ENCODE assay signal across 32 cellular contexts in genomic region chr1:60458111-60458510, GRCh38.
"Had no signal": no experiment of that assay in that cellular context is flagged by ENCODE, and none has a peak within 500 bp of the region (broad histone marks: within the 10 kb centered on the region; RNA-seq: fewer than 3 reads in every experiment).

No MANE protein-coding gene starts in this region.

- H3K27me3 ChIP-seq: adrenal gland, body of pancreas, colonic mucosa, dorsolateral prefrontal cortex had no signal

- H3K4me1 Mint-ChIP-seq: activated B cell treated with CpG ODN at 0.5 μM for 24 hours, endodermal cell, T-cell had no signal

- H3K4me1 ChIP-seq: adrenal gland, body of pancreas, colonic mucosa had no signal

- H3K4me3 ChIP-seq: adrenal gland, body of pancreas, colonic mucosa, dorsolateral prefrontal cortex had no signal

- H3K4me3 Mint-ChIP-seq: activated B cell treated with CpG ODN at 0.5 μM for 24 hours; activated CD8-positive, alpha-beta T cell treated with anti-CD3 and anti-CD28 coated beads for 36 hours; activated naive CD8-positive, alpha-beta T cell; activated T-cell treated with anti-CD3 and anti-CD28 coated beads, Interleukin-2, amount 50 U/mL, for 72 hours; dendritic cell treated with granulocyte-macrophage colony-stimulating factor and Interleukin-4, amounts not matched to agents 40 ng/mL and 50 ng/mL, for 4 days; endodermal cell; T-cell; T-helper 1 cell treated with Interleukin-12 subunit alpha and Interleukin-12 subunit beta and Interleukin-4 antibody, amounts not matched to agents 30 μg/mL and 1 μg/mL, for 36 hours had no signal

- ATAC-seq: activated CD4-positive, CD25-positive, alpha-beta regulatory T cell treated with anti-CD3 and anti-CD28 coated beads, Interleukin-2, amount 50 U/mL, for 24 hours; activated CD8-positive, alpha-beta T cell treated with anti-CD3 and anti-CD28 coated beads for 36 hours; activated T-cell treated with anti-CD3 and anti-CD28 coated beads, Interleukin-2, amount 50 U/mL, for 72 hours; body of pancreas; esophagus mucosa; T-cell had no signal

- DNase-seq: activated B cell treated with CpG ODN at 0.5 μM for 24 hours; activated CD4-positive, alpha-beta T cell treated with anti-CD3 and anti-CD28 coated beads for 48 hours; activated CD4-positive, alpha-beta T cell treated with anti-CD3 and anti-CD28 coated beads, Interleukin-2, amount 50 U/mL, for 1 hour; activated CD4-positive, alpha-beta T cell treated with anti-CD3 and anti-CD28 coated beads, Interleukin-2, amount 50 U/mL, for 48 hours; activated CD8-positive, alpha-beta memory T cell treated with anti-CD3 and anti-CD28 coated beads for 24 hours; activated CD8-positive, alpha-beta memory T cell treated with anti-CD3 and anti-CD28 coated beads, Interleukin-2, amount 50 U/mL, for 4 hours; activated CD8-positive, alpha-beta T cell treated with anti-CD3 and anti-CD28 coated beads for 36 hours; activated gamma-delta T cell treated with Interleukin-2 at 50 U/mL for 16 hours; activated naive CD4-positive, alpha-beta T cell treated with anti-CD3 and anti-CD28 coated beads, Interleukin-2, amount 50 U/mL, for 16 hours; activated naive CD4-positive, alpha-beta T cell treated with Interleukin-2 at 50 U/mL for 16 hours; activated T-cell treated with anti-CD3 and anti-CD28 coated beads, Interleukin-2, amount 50 U/mL, for 1 hour; activated T-cell treated with anti-CD3 and anti-CD28 coated beads, Interleukin-2, amount 50 U/mL, for 72 hours; adrenal gland; amygdala; aorta; body of pancreas; caudate nucleus; cerebellar nuclear complex; colonic mucosa; dorsolateral prefrontal cortex; effector memory CD4-positive, alpha-beta T cell; endodermal cell; head of caudate nucleus; SW 1271; T-cell; T-helper 9 cell; WERI-Rb-1 had no signal

- H3K27me3 Mint-ChIP-seq: activated B cell treated with CpG ODN at 0.5 μM for 24 hours; activated CD8-positive, alpha-beta T cell treated with anti-CD3 and anti-CD28 coated beads for 36 hours; dendritic cell treated with granulocyte-macrophage colony-stimulating factor and Interleukin-4, amounts not matched to agents 40 ng/mL and 50 ng/mL, for 4 days; T-cell had no signal

- H3K9me3 ChIP-seq: adrenal gland, body of pancreas, colonic mucosa had no signal

- H3K36me3 ChIP-seq: adrenal gland, colonic mucosa, WERI-Rb-1 had no signal

- H3K27ac Mint-ChIP-seq: activated B cell treated with CpG ODN at 0.5 μM for 24 hours; activated CD8-positive, alpha-beta T cell treated with anti-CD3 and anti-CD28 coated beads for 36 hours; activated naive CD8-positive, alpha-beta T cell; dendritic cell treated with granulocyte-macrophage colony-stimulating factor and Interleukin-4, amounts not matched to agents 40 ng/mL and 50 ng/mL, for 4 days; endodermal cell; T-cell; T-helper 1 cell treated with Interleukin-12 subunit alpha and Interleukin-12 subunit beta and Interleukin-4 antibody, amounts not matched to agents 30 μg/mL and 1 μg/mL, for 36 hours had no signal

- H3K27ac ChIP-seq: adrenal gland, body of pancreas, colonic mucosa, dorsolateral prefrontal cortex, WERI-Rb-1 had no signal

- H3K36me3 Mint-ChIP-seq: activated naive CD8-positive, alpha-beta T cell; T-cell had no signal

- H3K9me3 Mint-ChIP-seq: endodermal cell had no signal
